ENCODE assay signal across 8 cellular contexts in genomic region chr7:43758029-43758860, GRCh38. TPM values are rescaled to one million over a fixed set of nuclear protein-coding genes. Genes with fewer than 3 reads are reported as not detected.
DNase-seq lines count a peak whose midpoint lies in the region; ATAC-seq and TF ChIP-seq lines count a peak whose summit lies in the region.

TSS of gene BLVRA (plus strand) at chr7:43758680. CDS start at chr7:43771159, 12,479 bp downstream.

- intact Hi-C loops in CD4-positive, alpha-beta memory T cell (cut with micrococcal nuclease) = loop anchor here (1.0 kb wide), 1 partner anchor 29 kb away; the partner anchor contains the start of gene COA1
- intact Hi-C loops in T-helper 1 cell treated with Interleukin-12 subunit alpha and Interleukin-12 subunit beta and Interleukin-4 antibody, amounts not matched to agents 30 ng/mL and 1 ng/mL, for 36 hours (cut with micrococcal nuclease) = loop anchor here (1.0 to 2.0 kb wide), 4 partner anchors 41 to 826 kb away; partner anchors contain the start of genes MRPL32 and PSMA2
- intact Hi-C loops in vagina (cut with DNase I) = no loop called here

- TF ChIP-seq POLR2A in vagina (IDR thresholded peaks at IDR 0.05) = peak in 1 of 2 donors; percentile 22

- no peaks in the 10 kb centered on the region for H3K9me3 Mint-ChIP-seq in CD4-positive, alpha-beta memory T cell

- H3K36me3 ChIP-seq in CD4-positive, alpha-beta memory T cell (ENCODE audit: insufficient read depth, low read length) = no peaks in the 10 kb centered on the region
- H3K36me3 ChIP-seq in right atrium auricular region = no peaks in the 10 kb centered on the region
- no peaks in the 10 kb centered on the region for H3K36me3 ChIP-seq in vagina

- peaks cover 22 to 43% (median 34%) of the 10 kb centered on the region in 4 donors for H3K4me1 Mint-ChIP-seq in CD4-positive, alpha-beta memory T cell

- peak; percentile 59 to 75 (median 69) for DNase-seq in CD4-positive, alpha-beta memory T cell
- DNase-seq in amniotic epithelial cell (ENCODE audit: low read depth) = peak; percentile 35
- DNase-seq in right atrium auricular region (ENCODE audit: low spot score) = no peak
- peak; percentile 19 for DNase-seq in putamen (ENCODE audit: low spot score)
- DNase-seq in vagina (ENCODE audit: extremely low spot score in 2 of 2) = peak in 1 of 2 donors; percentile 77

- no peaks in the 10 kb centered on the region for H3K9me3 ChIP-seq in CD4-positive, alpha-beta memory T cell (ENCODE audit: control insufficient read depth in 1 of 2, low read length in 2 of 2)
- H3K9me3 ChIP-seq in right atrium auricular region (no peaks in the 10 kb centered on the region), vagina (no peaks in the 10 kb centered on the region)

- H3K27me3 Mint-ChIP-seq in CD4-positive, alpha-beta memory T cell = no peaks in the 10 kb centered on the region

- peak within 1 kb of the TSS; percentile 57 to 79 for H3K4me3 ChIP-seq in CD4-positive, alpha-beta memory T cell (ENCODE audit: low read length in 2 of 2)
- peak within 1 kb of the TSS; percentile 80 to 84 for H3K4me3 ChIP-seq in right atrium auricular region
- H3K4me3 ChIP-seq in vagina = peak within 1 kb of the TSS; percentile 73 to 85

- peaks cover 3% of the 10 kb centered on the region in 2 donors for H3K36me3 Mint-ChIP-seq in CD4-positive, alpha-beta memory T cell

- CTCF ChIA-PET in CD4-positive, alpha-beta memory T cell (lab: Charles Lee; ENCODE audit: partially characterized antibody) = interaction anchor here (1.4 to 3.6 kb wide), 3 partner anchors 28 to 176 kb away, joined by 4 to 10 read pairs (median 6); partner anchors contain the start of genes COA1 and STK17A

- TF ChIP-seq CTCF in right atrium auricular region (IDR thresholded peaks at IDR 0.05) (no peak), vagina (IDR thresholded peaks at IDR 0.05) (no peak)

- peak within 1 kb of the TSS; percentile 79 to 95 (median 89) for H3K27ac Mint-ChIP-seq in CD4-positive, alpha-beta memory T cell

- POLR2A ChIA-PET in CD4-positive, alpha-beta memory T cell (lab: Charles Lee; ENCODE audit: partially characterized antibody) = interaction anchor here (0.6 to 3.0 kb wide), 11 partner anchors 9 to 304 kb away, joined by 3 to 22 read pairs (median 4); partner anchors contain the start of genes COA1 and STK17A

- no peaks in the 10 kb centered on the region for H3K27me3 ChIP-seq in CD4-positive, alpha-beta memory T cell (ENCODE audit: insufficient read depth, low read length)
- no peaks in the 10 kb centered on the region for H3K27me3 ChIP-seq in right atrium auricular region
- no peaks in the 10 kb centered on the region for H3K27me3 ChIP-seq in vagina

- H3K4me3 Mint-ChIP-seq in CD4-positive, alpha-beta memory T cell = peak within 1 kb of the TSS; percentile 86 to 95 (median 91)

- peak within 1 kb of the TSS; percentile 77 for H3K27ac ChIP-seq in CD4-positive, alpha-beta memory T cell (ENCODE audit: low read depth, low read length)
- H3K27ac ChIP-seq in right atrium auricular region (peak within 1 kb of the TSS; percentile 36 to 74), vagina (peak within 1 kb of the TSS; percentile 92)

- peak; percentile 79 for ATAC-seq in GM19328 (IDR thresholded peaks at IDR 0.05; ENCODE audit: unreplicated experiment)
- ATAC-seq in HG03460 (IDR thresholded peaks at IDR 0.05; ENCODE audit: unreplicated experiment) = peak; percentile 68

- H3K4me1 ChIP-seq in CD4-positive, alpha-beta memory T cell (ENCODE audit: insufficient read depth, low read length) = peaks cover 36% of the 10 kb centered on the region
- H3K4me1 ChIP-seq in right atrium auricular region (peaks cover 0 to 15% of the 10 kb centered on the region in 2 donors), vagina (peaks cover 29% of the 10 kb centered on the region)

RNA-seq across cellular contexts. Expression of gene BLVRA, which starts in this region (rescaled TPM):
- total RNA-seq in CD4-positive, alpha-beta memory T cell = 10 to 100 TPM; 18.1 to 19.3 TPM
- polyA plus RNA-seq in CD4-positive, alpha-beta memory T cell = 100 to 1,000 TPM in 1 of 2 donors, 10 to 100 TPM in 1; 72.0 to 105 TPM
- total RNA-seq in T-helper 1 cell treated with Interleukin-12 subunit alpha and Interleukin-12 subunit beta and Interleukin-4 antibody, amounts not matched to agents 30 ng/mL and 1 ng/mL, for 36 hours = 37.2 and 37.6 TPM in 2 replicates
- total RNA-seq in right atrium auricular region (10 to 100 TPM; 29.6 to 54.8 TPM), vagina (65.6 TPM)
